ENCODE assay signal across 28 cellular contexts in the genomic region with DNA sequence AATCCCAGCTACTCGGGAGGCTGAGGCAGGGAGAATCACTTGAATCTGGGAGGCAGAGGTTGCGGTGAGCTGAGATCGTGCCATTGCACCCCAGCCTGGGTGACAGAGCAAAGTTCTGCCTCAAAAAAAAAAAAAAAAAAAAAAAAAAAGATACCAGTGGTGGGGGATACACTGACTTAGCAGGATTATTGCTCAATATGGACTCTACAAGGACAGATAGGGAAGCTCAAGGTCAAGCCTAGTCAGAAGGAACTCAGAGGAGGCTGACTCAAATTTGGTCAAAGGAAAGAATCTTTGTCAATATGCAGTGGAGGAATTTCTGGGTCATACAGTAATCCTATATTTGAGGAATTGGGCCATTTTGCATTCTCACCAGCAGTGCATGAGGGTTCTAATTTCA.
"Had no signal": no experiment of that assay in that cellular context is flagged by ENCODE, and none has a peak within 500 bp of the region (broad histone marks: within the 10 kb centered on the region; RNA-seq: fewer than 3 reads in every experiment).

No MANE protein-coding gene starts in this region.

- H3K36me3 Mint-ChIP-seq: memory B cell, natural killer cell had no signal

- DNase-seq: effector CD8-positive, alpha-beta T cell; endodermal cell; foreskin fibroblast; gastrocnemius medialis; head of caudate nucleus; kidney; natural killer cell; occipital lobe; pancreas; stimulated activated CD4-positive, alpha-beta T cell treated with anti-CD3 and anti-CD28 coated beads, Interleukin-12 subunit alpha, Interleukin-12 subunit beta, amount 100 ng/mL, for 4 hours; stimulated activated CD4-positive, alpha-beta T cell treated with anti-CD3 and anti-CD28 coated beads, Interleukin-1b, Interleukin-23, amount 100 ng/mL, for 48 hours; stimulated activated CD4-positive, alpha-beta T cell treated with anti-CD3 and anti-CD28 coated beads, Interleukin-4, amount 100 ng/mL, for 1 hour; stimulated activated CD8-positive, alpha-beta memory T cell treated with anti-CD3 and anti-CD28 coated beads, Interleukin-4, amount 100 ng/mL, for 48 hours; stimulated activated naive CD4-positive, alpha-beta T cell; stimulated activated naive CD8-positive, alpha-beta T cell treated with anti-CD3 and anti-CD28 coated beads, Interleukin-15, amount 100 ng/mL, for 72 hours; transverse colon; upper lobe of right lung; uterus had no signal

- H3K9me3 Mint-ChIP-seq: dendritic cell treated with granulocyte-macrophage colony-stimulating factor and Interleukin-4, amounts not matched to agents 40 ng/mL and 50 ng/mL, for 4 days; endodermal cell; memory B cell; natural killer cell; stimulated activated naive CD8-positive, alpha-beta T cell treated with anti-CD3 and anti-CD28 coated beads, Interleukin-15, amount 100 ng/mL, for 72 hours had no signal

- H3K36me3 ChIP-seq: gastrocnemius medialis, pancreas, suprapubic skin, transverse colon, upper lobe of right lung, uterus had no signal

- H3K27ac ChIP-seq: epithelial cell of prostate, gastrocnemius medialis, pancreas, suprapubic skin, transverse colon, upper lobe of right lung, uterus had no signal

- H3K4me2 ChIP-seq: smooth muscle cell had no signal

- ATAC-seq: esophagus mucosa; gastrocnemius medialis; left lobe of liver; natural killer cell; sciatic nerve; stimulated activated naive CD8-positive, alpha-beta T cell treated with anti-CD3 and anti-CD28 coated beads, Interleukin-15, amount 100 ng/mL, for 72 hours; upper lobe of right lung had no signal

- H3K4me3 Mint-ChIP-seq: dendritic cell treated with granulocyte-macrophage colony-stimulating factor and Interleukin-4, amounts not matched to agents 40 ng/mL and 50 ng/mL, for 4 days; endodermal cell; memory B cell; natural killer cell; stimulated activated naive CD8-positive, alpha-beta T cell treated with anti-CD3 and anti-CD28 coated beads, Interleukin-15, amount 100 ng/mL, for 72 hours had no signal

- H3K4me3 ChIP-seq: gastrocnemius medialis, lung, pancreas, smooth muscle cell, suprapubic skin, transverse colon, upper lobe of right lung, uterus had no signal

- H3K4me1 ChIP-seq: gastrocnemius medialis, transverse colon, uterus had no signal

- H3K27ac Mint-ChIP-seq: dendritic cell treated with granulocyte-macrophage colony-stimulating factor and Interleukin-4, amounts not matched to agents 40 ng/mL and 50 ng/mL, for 4 days; endodermal cell; memory B cell; natural killer cell; progenitor cell of endocrine pancreas; stimulated activated naive CD8-positive, alpha-beta T cell treated with anti-CD3 and anti-CD28 coated beads, Interleukin-15, amount 100 ng/mL, for 72 hours had no signal

- H3K27me3 ChIP-seq: gastrocnemius medialis, pancreas, transverse colon had no signal

- H3K9me3 ChIP-seq: gastrocnemius medialis, pancreas, suprapubic skin, transverse colon, upper lobe of right lung, uterus had no signal
